ENCODE assay signal across 1 cellular context in the genomic region with DNA sequence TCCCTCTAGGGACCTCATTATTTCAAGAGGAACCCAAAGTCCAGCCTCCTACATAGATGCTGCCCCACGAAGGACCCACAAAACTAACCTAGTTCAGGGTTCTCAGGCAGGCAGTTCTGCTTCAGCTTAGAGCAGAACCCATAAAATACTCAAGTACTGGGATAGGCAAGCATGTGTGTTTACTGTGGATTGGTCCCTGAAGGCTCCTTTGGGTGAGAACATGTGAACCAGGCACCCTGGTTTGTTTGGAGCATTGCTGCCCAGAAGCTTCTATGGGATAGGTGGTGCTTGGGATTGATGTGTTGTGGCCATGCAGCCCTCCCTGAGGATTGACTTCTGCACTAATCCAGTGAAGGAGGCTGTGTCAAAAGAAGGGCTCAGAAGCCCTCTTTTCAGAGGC.
A peak's percentile ranks its signal among the peaks of the same experiment; 100 is the strongest.
TF ChIP-seq lines count a peak whose summit lies in the region.

No MANE protein-coding gene starts in this region.

TF ChIP-seq in HepG2, 621 proteins besides CTCF, POLR2A, EP300 and RAD21:
- TF ChIP-seq TEAD3 (CRISPR knock-in tag; optimal IDR thresholded peaks at IDR 0.05; ENCODE audit: borderline replicate concordance) (no peak), RBM22 (optimal IDR thresholded peaks at IDR 0.05; ENCODE audit: low read length) (peak; percentile 55), ZNF660 (CRISPR knock-in tag; IDR thresholded peaks at IDR 0.05; ENCODE audit: borderline replicate concordance, low read depth) (no peak)
TF ChIP-seq in HepG2: peak in this region for 1.
